ENCODE assay signal across 18 cellular contexts in the genomic region with DNA sequence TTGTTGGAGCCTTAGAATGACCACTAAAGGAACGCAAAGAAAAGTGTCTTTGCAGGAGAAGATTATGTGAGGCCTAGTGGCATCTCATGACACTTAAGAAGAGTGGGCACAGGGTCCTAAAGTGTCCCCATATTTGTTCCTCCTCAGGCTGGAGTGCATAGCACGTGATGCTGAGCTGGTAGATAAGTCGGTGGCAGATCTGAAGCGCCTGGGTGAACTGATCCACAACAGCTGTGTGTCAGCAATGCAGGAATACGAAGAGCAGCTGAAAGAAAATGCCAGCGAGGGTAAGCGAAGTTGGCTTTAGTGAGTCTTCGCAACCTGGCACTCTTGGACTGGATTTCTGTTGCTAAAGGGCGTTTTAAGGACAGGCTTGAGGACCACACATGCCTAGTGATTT.
DNase-seq lines count a peak whose midpoint lies in the region; ATAC-seq lines count a peak whose summit lies in the region.
"Had no signal": no experiment of that assay in that cellular context is flagged by ENCODE, and none has a peak within 500 bp of the region (broad histone marks: within the 10 kb centered on the region; RNA-seq: fewer than 3 reads in every experiment).

No MANE protein-coding gene starts in this region.

- H3K27ac Mint-ChIP-seq in stimulated activated naive CD8-positive, alpha-beta T cell treated with anti-CD3 and anti-CD28 coated beads, Interleukin-15, Interleukin-2, amounts not matched to agents 100 ng/mL and 50 ng/mL, for 24 hours: peak overlapping the region; percentile 66
- H3K27ac Mint-ChIP-seq in stimulated activated naive CD8-positive, alpha-beta T cell treated with anti-CD3 and anti-CD28 coated beads, Interleukin-15, amount 100 ng/mL, for 72 hours: peak overlapping the region in 1 of 2 donors; percentile 77
- peak overlapping the region; percentile 56 for H3K27ac Mint-ChIP-seq in central memory CD8-positive, alpha-beta T cell (ENCODE audit: low read depth)
- no peak overlapping the region for H3K27ac Mint-ChIP-seq in activated T-helper 2 cell treated with anti-CD3 and anti-CD28 coated beads, Interferon-gamma antibody, Interleukin-2, Interleukin-4, amounts not matched to agents 10 μg/mL and 5 μg/mL and 100 μg/mL, durations not matched to agents 14 hours and 24 hours and 36 hours
- H3K27ac Mint-ChIP-seq: activated B cell treated with CpG ODN at 0.5 μM for 24 hours had no signal

- intact Hi-C loops in activated T-helper 2 cell treated with anti-CD3 and anti-CD28 coated beads, Interferon-gamma antibody, Interleukin-2, Interleukin-4, amounts not matched to agents 10 μg/mL and 5 μg/mL and 100 μg/mL, durations not matched to agents 14 hours and 24 hours and 36 hours (cut with micrococcal nuclease): no loop called here

- no peak for DNase-seq in stimulated activated naive CD8-positive, alpha-beta T cell treated with anti-CD3 and anti-CD28 coated beads, Interleukin-15, amount 100 ng/mL, for 72 hours
- no peak for DNase-seq in central memory CD8-positive, alpha-beta T cell (ENCODE audit: low spot score in 2 of 2)
- DNase-seq in myocyte (ENCODE audit: low read depth): peak; percentile 73
- DNase-seq in activated T-helper 2 cell treated with anti-CD3 and anti-CD28 coated beads, Interferon-gamma antibody, Interleukin-2, Interleukin-4, amounts not matched to agents 10 μg/mL and 5 μg/mL and 100 μg/mL, durations not matched to agents 14 hours and 24 hours and 36 hours (ENCODE audit: low spot score): no peak
- DNase-seq in stimulated activated CD8-positive, alpha-beta memory T cell treated with anti-CD3 and anti-CD28 coated beads, Interleukin-4, amount 100 ng/mL, for 48 hours: no peak
- DNase-seq: activated B cell treated with CpG ODN at 0.5 μM for 24 hours; activated CD8-positive, alpha-beta memory T cell treated with anti-CD3 and anti-CD28 coated beads for 24 hours; H7; NCI-H1436; NCI-H524 treated with DMSO at 0.1 percent for 48 hours; ovary; Peyer's patch; sigmoid colon; SK-N-SH; T-helper 9 cell had no signal

- H3K36me3 Mint-ChIP-seq in stimulated activated naive CD8-positive, alpha-beta T cell treated with anti-CD3 and anti-CD28 coated beads, Interleukin-15, Interleukin-2, amounts not matched to agents 100 ng/mL and 50 ng/mL, for 24 hours (ENCODE audit: low read depth): peaks cover 85% of the 10 kb centered on the region
- peaks cover 95% of the 10 kb centered on the region for H3K36me3 Mint-ChIP-seq in central memory CD8-positive, alpha-beta T cell (ENCODE audit: insufficient read depth)
- H3K36me3 Mint-ChIP-seq in activated T-helper 2 cell treated with anti-CD3 and anti-CD28 coated beads, Interferon-gamma antibody, Interleukin-2, Interleukin-4, amounts not matched to agents 10 μg/mL and 5 μg/mL and 100 μg/mL, durations not matched to agents 14 hours and 24 hours and 36 hours (ENCODE audit: low read depth): peaks cover 79% of the 10 kb centered on the region

- H3K27me3 Mint-ChIP-seq in stimulated activated naive CD8-positive, alpha-beta T cell treated with anti-CD3 and anti-CD28 coated beads, Interleukin-15, Interleukin-2, amounts not matched to agents 100 ng/mL and 50 ng/mL, for 24 hours: no peaks in the 10 kb centered on the region
- H3K27me3 Mint-ChIP-seq in stimulated activated naive CD8-positive, alpha-beta T cell treated with anti-CD3 and anti-CD28 coated beads, Interleukin-15, amount 100 ng/mL, for 72 hours: no peaks in the 10 kb centered on the region
- no peaks in the 10 kb centered on the region for H3K27me3 Mint-ChIP-seq in central memory CD8-positive, alpha-beta T cell
- H3K27me3 Mint-ChIP-seq in activated T-helper 2 cell treated with anti-CD3 and anti-CD28 coated beads, Interferon-gamma antibody, Interleukin-2, Interleukin-4, amounts not matched to agents 10 μg/mL and 5 μg/mL and 100 μg/mL, durations not matched to agents 14 hours and 24 hours and 36 hours (ENCODE audit: low read depth): no peaks in the 10 kb centered on the region
- H3K27me3 Mint-ChIP-seq: activated B cell treated with CpG ODN at 0.5 μM for 24 hours; natural killer cell treated with Interleukin-12 subunit alpha and Interleukin-12 subunit beta and Interleukin-15 and Interleukin-18, amount 100 ng/mL, for 72 hours had no signal

- peaks cover 8% of the 10 kb centered on the region for H3K4me1 Mint-ChIP-seq in stimulated activated naive CD8-positive, alpha-beta T cell treated with anti-CD3 and anti-CD28 coated beads, Interleukin-15, Interleukin-2, amounts not matched to agents 100 ng/mL and 50 ng/mL, for 24 hours (ENCODE audit: low read depth)
- H3K4me1 Mint-ChIP-seq in stimulated activated naive CD8-positive, alpha-beta T cell treated with anti-CD3 and anti-CD28 coated beads, Interleukin-15, amount 100 ng/mL, for 72 hours: peaks cover 21% of the 10 kb centered on the region
- H3K4me1 Mint-ChIP-seq in central memory CD8-positive, alpha-beta T cell: peaks cover 34% of the 10 kb centered on the region
- H3K4me1 Mint-ChIP-seq in activated T-helper 2 cell treated with anti-CD3 and anti-CD28 coated beads, Interferon-gamma antibody, Interleukin-2, Interleukin-4, amounts not matched to agents 10 μg/mL and 5 μg/mL and 100 μg/mL, durations not matched to agents 14 hours and 24 hours and 36 hours (ENCODE audit: low read depth): peaks cover 12% of the 10 kb centered on the region

- no peak overlapping the region for H3K4me3 Mint-ChIP-seq in stimulated activated naive CD8-positive, alpha-beta T cell treated with anti-CD3 and anti-CD28 coated beads, Interleukin-15, Interleukin-2, amounts not matched to agents 100 ng/mL and 50 ng/mL, for 24 hours
- H3K4me3 Mint-ChIP-seq in stimulated activated naive CD8-positive, alpha-beta T cell treated with anti-CD3 and anti-CD28 coated beads, Interleukin-15, amount 100 ng/mL, for 72 hours: no peak overlapping the region
- H3K4me3 Mint-ChIP-seq in central memory CD8-positive, alpha-beta T cell: no peak overlapping the region
- H3K4me3 Mint-ChIP-seq in activated T-helper 2 cell treated with anti-CD3 and anti-CD28 coated beads, Interferon-gamma antibody, Interleukin-2, Interleukin-4, amounts not matched to agents 10 μg/mL and 5 μg/mL and 100 μg/mL, durations not matched to agents 14 hours and 24 hours and 36 hours (ENCODE audit: low read depth): no peak overlapping the region
- H3K4me3 Mint-ChIP-seq: activated B cell treated with CpG ODN at 0.5 μM for 24 hours; natural killer cell treated with Interleukin-12 subunit alpha and Interleukin-12 subunit beta and Interleukin-15 and Interleukin-18, amount 100 ng/mL, for 72 hours had no signal

- ATAC-seq in stimulated activated naive CD8-positive, alpha-beta T cell treated with anti-CD3 and anti-CD28 coated beads, Interleukin-15, amount 100 ng/mL, for 72 hours: no peak
- no peak for ATAC-seq in central memory CD8-positive, alpha-beta T cell (replicated peaks; ENCODE audit: extremely low read depth, poor library complexity, severe bottlenecking)
- ATAC-seq in HG02884 (IDR thresholded peaks at IDR 0.05; ENCODE audit: unreplicated experiment): no peak
- ATAC-seq: natural killer cell treated with Interleukin-12 subunit alpha and Interleukin-12 subunit beta and Interleukin-15 and Interleukin-18, amount 100 ng/mL, for 72 hours had no signal

- no peaks in the 10 kb centered on the region for H3K9me3 Mint-ChIP-seq in stimulated activated naive CD8-positive, alpha-beta T cell treated with anti-CD3 and anti-CD28 coated beads, Interleukin-15, Interleukin-2, amounts not matched to agents 100 ng/mL and 50 ng/mL, for 24 hours
- no peaks in the 10 kb centered on the region for H3K9me3 Mint-ChIP-seq in stimulated activated naive CD8-positive, alpha-beta T cell treated with anti-CD3 and anti-CD28 coated beads, Interleukin-15, amount 100 ng/mL, for 72 hours
- H3K9me3 Mint-ChIP-seq in central memory CD8-positive, alpha-beta T cell: no peaks in the 10 kb centered on the region
- H3K9me3 Mint-ChIP-seq in activated T-helper 2 cell treated with anti-CD3 and anti-CD28 coated beads, Interferon-gamma antibody, Interleukin-2, Interleukin-4, amounts not matched to agents 10 μg/mL and 5 μg/mL and 100 μg/mL, durations not matched to agents 14 hours and 24 hours and 36 hours: no peaks in the 10 kb centered on the region
- H3K9me3 Mint-ChIP-seq: activated B cell treated with CpG ODN at 0.5 μM for 24 hours; natural killer cell treated with Interleukin-12 subunit alpha and Interleukin-12 subunit beta and Interleukin-15 and Interleukin-18, amount 100 ng/mL, for 72 hours had no signal
